29 cellular contexts compared by ENCODE assay signal in the genomic region with DNA sequence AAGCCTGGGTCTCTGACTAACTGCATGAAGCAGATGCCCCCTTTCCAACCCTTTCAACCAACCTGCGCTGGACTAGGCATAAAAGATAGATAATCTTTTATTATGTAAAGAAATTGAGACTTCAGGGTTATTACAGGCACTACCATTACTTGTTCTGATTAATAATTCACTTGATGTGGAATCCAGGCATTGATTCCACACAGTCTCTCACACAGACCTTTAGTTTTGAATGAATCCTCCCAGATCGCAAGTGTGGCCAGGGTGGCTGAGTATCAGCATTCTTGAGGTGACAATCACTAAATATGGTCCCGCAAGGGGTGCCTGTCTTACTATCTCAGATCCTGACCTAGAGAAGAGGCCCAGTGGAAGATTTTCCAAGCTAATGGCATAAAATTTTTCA.
"Had no signal": no experiment of that assay in that cellular context is flagged by ENCODE, and none has a peak within 500 bp of the region (broad histone marks: within the 10 kb centered on the region; RNA-seq: fewer than 3 reads in every experiment).

No MANE protein-coding gene starts in this region.

- FAIRE-seq: colon, endometrium, endothelial cell of umbilical vein, frontal cortex had no signal

- H3K9me3 Mint-ChIP-seq: endodermal cell had no signal

- DNase-seq: colonic mucosa; cortex of kidney; dermis blood vessel endothelial cell; dorsolateral prefrontal cortex; effector CD4-positive, alpha-beta T cell; effector CD8-positive, alpha-beta T cell; effector memory CD4-positive, alpha-beta T cell; effector memory CD8-positive, alpha-beta T cell; endodermal cell; erythroblast; esophagus squamous epithelium; foreskin fibroblast; foreskin keratinocyte; foreskin melanocyte; gastrocnemius medialis; glutamatergic neuron; head of caudate nucleus; heart left ventricle; heart right ventricle had no signal

- H3K27ac ChIP-seq: colonic mucosa, coronary artery, dorsolateral prefrontal cortex, epithelial cell of prostate, esophagus muscularis mucosa, esophagus squamous epithelium, foreskin keratinocyte, gastrocnemius medialis, gastroesophageal sphincter, heart left ventricle, heart right ventricle had no signal

- H3K27me3 Mint-ChIP-seq: dendritic cell treated with granulocyte-macrophage colony-stimulating factor and Interleukin-4, amounts not matched to agents 40 ng/mL and 50 ng/mL, for 4 days; effector memory CD8-positive, alpha-beta T cell had no signal

- H3K4me3 ChIP-seq: colonic mucosa, coronary artery, dorsolateral prefrontal cortex, esophagus muscularis mucosa, esophagus squamous epithelium, gastrocnemius medialis, gastroesophageal sphincter, heart left ventricle, heart right ventricle had no signal

- H3K4me3 Mint-ChIP-seq: dendritic cell treated with granulocyte-macrophage colony-stimulating factor and Interleukin-4, amounts not matched to agents 40 ng/mL and 50 ng/mL, for 4 days; effector memory CD8-positive, alpha-beta T cell; endodermal cell had no signal

- H3K27me3 ChIP-seq: colonic mucosa, esophagus muscularis mucosa, esophagus squamous epithelium, foreskin keratinocyte, gastrocnemius medialis, heart left ventricle, heart right ventricle had no signal

- ATAC-seq: effector memory CD8-positive, alpha-beta T cell; esophagus mucosa; foreskin keratinocyte; gastrocnemius medialis; gastroesophageal sphincter; heart left ventricle; heart right ventricle had no signal

- H3K9me3 ChIP-seq: colonic mucosa, esophagus muscularis mucosa, esophagus squamous epithelium, gastrocnemius medialis, gastroesophageal sphincter, heart left ventricle, heart right ventricle had no signal

- H3K27ac Mint-ChIP-seq: dendritic cell treated with granulocyte-macrophage colony-stimulating factor and Interleukin-4, amounts not matched to agents 40 ng/mL and 50 ng/mL, for 4 days; effector memory CD8-positive, alpha-beta T cell; endodermal cell had no signal

- H3K36me3 ChIP-seq: colonic mucosa, esophagus muscularis mucosa, esophagus squamous epithelium, gastrocnemius medialis, gastroesophageal sphincter, heart left ventricle, heart right ventricle had no signal

- H3K4me1 ChIP-seq: colonic mucosa, esophagus muscularis mucosa, esophagus squamous epithelium, foreskin keratinocyte, gastrocnemius medialis, gastroesophageal sphincter, heart left ventricle, heart right ventricle had no signal
